ENCODE assay signal across 8 cellular contexts in the genomic region with DNA sequence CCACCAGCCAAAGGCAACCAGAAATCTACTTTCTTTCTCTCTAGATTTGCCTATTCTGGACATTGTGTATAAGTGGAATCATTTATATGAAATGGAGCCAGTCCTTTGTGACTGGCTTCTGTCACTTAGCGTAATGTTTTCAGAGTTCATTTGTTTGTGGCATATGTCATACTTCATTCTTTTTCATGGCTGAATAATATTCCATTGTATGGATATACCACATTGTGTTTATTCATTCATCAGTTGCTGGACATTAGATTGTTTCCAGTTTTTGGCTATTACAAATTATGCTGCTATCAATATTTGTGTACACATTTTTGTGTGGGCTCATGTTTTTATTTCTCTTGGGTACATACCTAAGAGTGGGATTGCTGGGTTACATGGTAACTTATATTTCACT.
"Had no signal": no experiment of that assay in that cellular context is flagged by ENCODE, and none has a peak within 500 bp of the region (broad histone marks: within the 10 kb centered on the region; RNA-seq: fewer than 3 reads in every experiment).

No MANE protein-coding gene starts in this region.

- H2AFZ ChIP-seq: GM23338 had no signal

- H3K4me3 ChIP-seq: GM23338, HAP-1 had no signal

- H3K4me3 Mint-ChIP-seq: GM23338 had no signal

- H3K4me1 ChIP-seq: HAP-1 had no signal

- ATAC-seq: GM23338, HCT116 had no signal

- H3K36me3 ChIP-seq: HAP-1 had no signal

- H3K9ac ChIP-seq: KMS-11 had no signal

- FAIRE-seq: HTR-8/SVneo had no signal

- H3K27ac Mint-ChIP-seq: GM23338 had no signal

- DNase-seq: H7, IMR-90, KBM-7 had no signal

- H3K27ac ChIP-seq: KMS-11 had no signal

- H3K4me2 ChIP-seq: GM23338, KMS-11 had no signal
